Comparison of ENCODE assay signal across 21 cellular contexts in the genomic region with DNA sequence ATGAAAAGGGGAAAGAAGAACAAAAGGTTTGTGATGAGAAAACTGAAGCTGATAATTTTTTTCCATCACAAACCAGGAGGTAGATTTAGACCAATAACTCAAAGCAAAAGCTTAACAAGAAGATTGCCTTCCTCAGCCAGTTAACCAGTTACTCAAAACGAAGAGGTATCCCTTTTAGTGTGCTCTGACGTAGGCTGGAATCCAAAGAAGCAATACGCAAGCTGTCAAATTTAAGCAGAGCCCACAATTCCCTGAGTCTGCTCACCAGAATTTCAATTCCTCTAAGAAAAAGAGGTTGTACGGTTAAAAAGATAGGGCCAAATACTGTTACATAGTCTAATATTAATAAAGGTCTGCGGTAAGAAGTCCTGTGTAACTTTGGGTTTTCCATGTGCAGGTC.
"Had no signal": no experiment of that assay in that cellular context is flagged by ENCODE, and none has a peak within 500 bp of the region (broad histone marks: within the 10 kb centered on the region; RNA-seq: fewer than 3 reads in every experiment).

No MANE protein-coding gene starts in this region.

- H3K27me3 ChIP-seq: colonic mucosa, esophagus squamous epithelium, gastrocnemius medialis, left lung had no signal

- DNase-seq: colonic mucosa; cortex of kidney; effector CD8-positive, alpha-beta T cell; effector memory CD8-positive, alpha-beta T cell; endodermal cell; erythroblast; esophagus squamous epithelium; foreskin fibroblast; foreskin melanocyte; gastrocnemius medialis; glutamatergic neuron; heart right ventricle; hippocampal formation; left cardiac atrium; left lung; left ventricle myocardium superior; mammary epithelial cell; mesendoderm; midbrain had no signal

- H3K9me3 ChIP-seq: colonic mucosa, esophagus squamous epithelium, gastrocnemius medialis, heart right ventricle, left lung had no signal

- H3K4me3 ChIP-seq: colonic mucosa, esophagus squamous epithelium, gastrocnemius medialis, heart right ventricle, left lung, lung had no signal

- H3K36me3 ChIP-seq: colonic mucosa, esophagus squamous epithelium, gastrocnemius medialis, heart right ventricle, left lung had no signal

- H3K27ac ChIP-seq: colonic mucosa, epithelial cell of prostate, esophagus squamous epithelium, gastrocnemius medialis, heart right ventricle, left lung had no signal

- H3K4me1 ChIP-seq: colonic mucosa, esophagus squamous epithelium, gastrocnemius medialis, heart right ventricle, left lung had no signal
